1 cellular context compared by ENCODE assay signal in genomic region chr13:98221234-98221633, GRCh38.
TF ChIP-seq lines count a peak whose summit lies in the region.

No MANE protein-coding gene starts in this region.

TF ChIP-seq in HEK293, 187 proteins besides CTCF, POLR2A, EP300 and RAD21:
- TF ChIP-seq ZBTB11 (tag by site-specific recombination; conservative IDR thresholded peaks at IDR 0.05; ENCODE audit: low read depth): no peak
- TF ChIP-seq OSR2 (tag by site-specific recombination; IDR thresholded peaks at IDR 0.05): peak; percentile 62; the same call in 1 of the 2 replicates
- TF ChIP-seq ZNF121 (tag by site-specific recombination; IDR thresholded peaks at IDR 0.05): no peak
- TF ChIP-seq YY1 (tag by site-specific recombination; IDR thresholded peaks at IDR 0.05): no peak
- TF ChIP-seq, protein P1, sequence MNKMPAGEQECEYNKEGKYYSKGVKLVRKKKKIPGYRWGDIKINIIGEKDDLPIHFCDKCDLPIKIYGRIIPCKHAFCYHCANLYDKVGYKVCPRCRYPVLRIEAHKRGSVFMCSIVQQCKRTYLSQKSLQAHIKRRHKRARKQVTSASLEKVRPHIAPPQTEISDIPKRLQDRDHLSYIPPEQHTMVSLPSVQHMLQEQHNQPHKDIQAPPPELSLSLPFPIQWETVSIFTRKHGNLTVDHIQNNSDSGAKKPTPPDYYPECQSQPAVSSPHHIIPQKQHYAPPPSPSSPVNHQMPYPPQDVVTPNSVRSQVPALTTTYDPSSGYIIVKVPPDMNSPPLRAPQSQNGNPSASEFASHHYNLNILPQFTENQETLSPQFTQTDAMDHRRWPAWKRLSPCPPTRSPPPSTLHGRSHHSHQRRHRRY (tag by site-specific recombination; IDR thresholded peaks at IDR 0.05): no peak
- no peak for TF ChIP-seq ZNF623 (tag by site-specific recombination; IDR thresholded peaks at IDR 0.05)
- TF ChIP-seq, protein P2, sequence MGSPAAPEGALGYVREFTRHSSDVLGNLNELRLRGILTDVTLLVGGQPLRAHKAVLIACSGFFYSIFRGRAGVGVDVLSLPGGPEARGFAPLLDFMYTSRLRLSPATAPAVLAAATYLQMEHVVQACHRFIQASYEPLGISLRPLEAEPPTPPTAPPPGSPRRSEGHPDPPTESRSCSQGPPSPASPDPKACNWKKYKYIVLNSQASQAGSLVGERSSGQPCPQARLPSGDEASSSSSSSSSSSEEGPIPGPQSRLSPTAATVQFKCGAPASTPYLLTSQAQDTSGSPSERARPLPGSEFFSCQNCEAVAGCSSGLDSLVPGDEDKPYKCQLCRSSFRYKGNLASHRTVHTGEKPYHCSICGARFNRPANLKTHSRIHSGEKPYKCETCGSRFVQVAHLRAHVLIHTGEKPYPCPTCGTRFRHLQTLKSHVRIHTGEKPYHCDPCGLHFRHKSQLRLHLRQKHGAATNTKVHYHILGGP (tag by site-specific recombination; IDR thresholded peaks at IDR 0.05): no peak
- TF ChIP-seq ZNF544 (tag by site-specific recombination; IDR thresholded peaks at IDR 0.05): no peak
- TF ChIP-seq ZNF423 (tag by site-specific recombination; IDR thresholded peaks at IDR 0.05): peak; percentile 52; the same call in 1 of the 2 replicates
- no peak for TF ChIP-seq IKZF3 (tag by site-specific recombination; IDR thresholded peaks at IDR 0.05)
- TF ChIP-seq ZNF341 (tag by site-specific recombination; IDR thresholded peaks at IDR 0.05; ENCODE audit: low read depth): no peak
